In genomic region chr21:41846033-41846317, GRCh38 we compare ENCODE assay signal across 23 cellular contexts.
"Had no signal": no experiment of that assay in that cellular context is flagged by ENCODE, and none has a peak within 500 bp of the region (broad histone marks: within the 10 kb centered on the region; RNA-seq: fewer than 3 reads in every experiment).

No MANE protein-coding gene starts in this region.

- H3K4me3 ChIP-seq: hepatocyte, lower lobe of right lung, mucosa of descending colon, sigmoid colon, testis had no signal

- H3K79me2 ChIP-seq: hepatocyte had no signal

- H3K27ac Mint-ChIP-seq: activated B cell treated with CpG ODN at 0.5 μM for 24 hours; activated CD4-positive, alpha-beta memory T cell treated with anti-CD3 and anti-CD28 coated beads for 36 hours; activated CD4-positive, alpha-beta T cell treated with anti-CD3 and anti-CD28 coated beads for 36 hours; activated naive CD4-positive, alpha-beta T cell treated with anti-CD3 and anti-CD28 coated beads, Interleukin-2, amount 10 ng/mL, durations not matched to agents 7 days and 5 days; immature natural killer cell had no signal

- H3K9me3 ChIP-seq: sigmoid colon, testis had no signal

- H3K27ac ChIP-seq: foreskin keratinocyte, hepatocyte, lower lobe of right lung, sigmoid colon, testis had no signal

- H3K27me3 ChIP-seq: foreskin keratinocyte, hepatocyte, sigmoid colon, testis had no signal

- DNase-seq: activated B cell treated with CpG ODN at 0.5 μM for 24 hours; activated CD4-positive, alpha-beta memory T cell treated with anti-CD3 and anti-CD28 coated beads for 36 hours; activated CD4-positive, alpha-beta T cell treated with anti-CD3 and anti-CD28 coated beads for 36 hours; activated effector memory CD4-positive, alpha-beta T cell treated with anti-CD3 and anti-CD28 coated beads, Interleukin-2, amount 50 U/mL, for 16 hours; activated naive CD4-positive, alpha-beta T cell treated with anti-CD3 and anti-CD28 coated beads, Interleukin-2, amount 10 ng/mL, durations not matched to agents 7 days and 5 days; activated T-cell treated with anti-CD3 and anti-CD28 coated beads for 4 hours; amygdala; dermis blood vessel endothelial cell; effector CD8-positive, alpha-beta T cell; foreskin keratinocyte; immature natural killer cell; lower lobe of right lung; mesendoderm; retina; stimulated activated CD4-positive, alpha-beta T cell treated with anti-CD3 and anti-CD28 coated beads, Interleukin-4, amount 100 ng/mL, for 1 hour; stimulated activated naive CD4-positive, alpha-beta T cell; T-helper 9 cell; testis; trophoblast cell had no signal

- H3K4me1 ChIP-seq: foreskin keratinocyte, lower lobe of right lung, sigmoid colon, testis had no signal

- H3K4me3 Mint-ChIP-seq: activated B cell treated with CpG ODN at 0.5 μM for 24 hours; activated CD4-positive, alpha-beta memory T cell treated with anti-CD3 and anti-CD28 coated beads for 36 hours; activated CD4-positive, alpha-beta T cell treated with anti-CD3 and anti-CD28 coated beads for 36 hours; activated naive CD4-positive, alpha-beta T cell treated with anti-CD3 and anti-CD28 coated beads, Interleukin-2, amount 10 ng/mL, durations not matched to agents 7 days and 5 days; immature natural killer cell had no signal

- H3K4me2 ChIP-seq: hepatocyte had no signal

- H2AFZ ChIP-seq: hepatocyte had no signal

- H3K9me3 Mint-ChIP-seq: immature natural killer cell had no signal

- ATAC-seq: activated CD4-positive, alpha-beta T cell treated with anti-CD3 and anti-CD28 coated beads for 36 hours; foreskin keratinocyte; left lobe of liver; lower lobe of right lung; mucosa of descending colon had no signal

- H3K27me3 Mint-ChIP-seq: activated B cell treated with CpG ODN at 0.5 μM for 24 hours; activated CD4-positive, alpha-beta memory T cell treated with anti-CD3 and anti-CD28 coated beads for 36 hours; activated CD4-positive, alpha-beta T cell treated with anti-CD3 and anti-CD28 coated beads for 36 hours; activated naive CD4-positive, alpha-beta T cell treated with anti-CD3 and anti-CD28 coated beads, Interleukin-2, amount 10 ng/mL, durations not matched to agents 7 days and 5 days had no signal

- H3K4me1 Mint-ChIP-seq: activated CD4-positive, alpha-beta T cell treated with anti-CD3 and anti-CD28 coated beads for 36 hours; immature natural killer cell had no signal
